20 cellular contexts compared by ENCODE assay signal in genomic region chr2:235938611-235939010, GRCh38.
DNase-seq lines count a peak whose midpoint lies in the region; ATAC-seq and TF ChIP-seq lines count a peak whose summit lies in the region.
"Had no signal": no experiment of that assay in that cellular context is flagged by ENCODE, and none has a peak within 500 bp of the region (broad histone marks: within the 10 kb centered on the region; RNA-seq: fewer than 3 reads in every experiment).

No MANE protein-coding gene starts in this region.

- CTCF ChIA-PET in activated naive CD4-positive, alpha-beta T cell treated with anti-CD3 and anti-CD28 coated beads, Interleukin-2, amount 10 ng/mL, durations not matched to agents 7 days and 5 days (lab: Charles Lee), result no interaction called here

- ATAC-seq in HG03520 (IDR thresholded peaks at IDR 0.05; ENCODE audit: unreplicated experiment), result no peak
- ATAC-seq: GM12878 had no signal

- H3K27ac Mint-ChIP-seq in activated naive CD4-positive, alpha-beta T cell treated with anti-CD3 and anti-CD28 coated beads, Interleukin-2, amount 50 U/mL, for 24 hours, result peak overlapping the region; percentile 20
- no peak overlapping the region for H3K27ac Mint-ChIP-seq in activated naive CD4-positive, alpha-beta T cell treated with anti-CD3 and anti-CD28 coated beads, Interleukin-2, amount 10 ng/mL, durations not matched to agents 7 days and 5 days
- peak overlapping the region; percentile 17 for H3K27ac Mint-ChIP-seq in osteocyte (ENCODE audit: unreplicated experiment)
- H3K27ac Mint-ChIP-seq: CD14-positive monocyte; CD4-positive, alpha-beta T cell; CD8-positive, alpha-beta memory T cell had no signal

- H3K27me3 Mint-ChIP-seq in activated naive CD4-positive, alpha-beta T cell treated with anti-CD3 and anti-CD28 coated beads, Interleukin-2, amount 50 U/mL, for 24 hours, result peaks cover 2% of the 10 kb centered on the region
- no peaks in the 10 kb centered on the region for H3K27me3 Mint-ChIP-seq in activated naive CD4-positive, alpha-beta T cell treated with anti-CD3 and anti-CD28 coated beads, Interleukin-2, amount 10 ng/mL, durations not matched to agents 7 days and 5 days
- no peaks in the 10 kb centered on the region for H3K27me3 Mint-ChIP-seq in osteocyte (ENCODE audit: unreplicated experiment)

- TF ChIP-seq CTCF in osteocyte (IDR thresholded peaks at IDR 0.05), result no peak

- no peak overlapping the region for H3K4me3 Mint-ChIP-seq in activated naive CD4-positive, alpha-beta T cell treated with anti-CD3 and anti-CD28 coated beads, Interleukin-2, amount 50 U/mL, for 24 hours
- no peak overlapping the region for H3K4me3 Mint-ChIP-seq in activated naive CD4-positive, alpha-beta T cell treated with anti-CD3 and anti-CD28 coated beads, Interleukin-2, amount 10 ng/mL, durations not matched to agents 7 days and 5 days
- H3K4me3 Mint-ChIP-seq in osteocyte (ENCODE audit: unreplicated experiment), result no peak overlapping the region
- H3K4me3 Mint-ChIP-seq: CD14-positive monocyte; CD4-positive, alpha-beta T cell; CD8-positive, alpha-beta memory T cell had no signal

- H3K4me1 Mint-ChIP-seq in activated naive CD4-positive, alpha-beta T cell treated with anti-CD3 and anti-CD28 coated beads, Interleukin-2, amount 50 U/mL, for 24 hours, result no peaks in the 10 kb centered on the region
- H3K4me1 Mint-ChIP-seq in activated naive CD4-positive, alpha-beta T cell treated with anti-CD3 and anti-CD28 coated beads, Interleukin-2, amount 10 ng/mL, durations not matched to agents 7 days and 5 days, result no peaks in the 10 kb centered on the region
- peaks cover 64% of the 10 kb centered on the region for H3K4me1 Mint-ChIP-seq in osteocyte (ENCODE audit: unreplicated experiment)
- H3K4me1 Mint-ChIP-seq: CD14-positive monocyte; CD8-positive, alpha-beta memory T cell had no signal

- H3K9me3 Mint-ChIP-seq in activated naive CD4-positive, alpha-beta T cell treated with anti-CD3 and anti-CD28 coated beads, Interleukin-2, amount 50 U/mL, for 24 hours, result no peaks in the 10 kb centered on the region
- H3K9me3 Mint-ChIP-seq in activated naive CD4-positive, alpha-beta T cell treated with anti-CD3 and anti-CD28 coated beads, Interleukin-2, amount 10 ng/mL, durations not matched to agents 7 days and 5 days, result peaks cover 8% of the 10 kb centered on the region
- H3K9me3 Mint-ChIP-seq in osteocyte (ENCODE audit: unreplicated experiment), result peaks cover 8% of the 10 kb centered on the region

- no peak for DNase-seq in activated naive CD4-positive, alpha-beta T cell treated with anti-CD3 and anti-CD28 coated beads, Interleukin-2, amount 10 ng/mL, durations not matched to agents 7 days and 5 days
- DNase-seq in mesenteric fat pad (ENCODE audit: low spot score), result peak; percentile 67
- no peak for DNase-seq in osteocyte (ENCODE audit: extremely low spot score, unreplicated experiment)
- DNase-seq in putamen (ENCODE audit: low spot score), result no peak
- DNase-seq: 8988T; ACHN; AML-193; CD4-positive, alpha-beta T cell; CD8-positive, alpha-beta memory T cell; DMS 273 treated with DMSO at 0.1 percent for 48 hours; DMS79; EL; GDM1; GM23248; H7; HCEC 1CT had no signal

- H3K36me3 Mint-ChIP-seq in activated naive CD4-positive, alpha-beta T cell treated with anti-CD3 and anti-CD28 coated beads, Interleukin-2, amount 50 U/mL, for 24 hours, result no peaks in the 10 kb centered on the region
- no peaks in the 10 kb centered on the region for H3K36me3 Mint-ChIP-seq in activated naive CD4-positive, alpha-beta T cell treated with anti-CD3 and anti-CD28 coated beads, Interleukin-2, amount 10 ng/mL, durations not matched to agents 7 days and 5 days
- H3K36me3 Mint-ChIP-seq in osteocyte (ENCODE audit: unreplicated experiment), result peaks cover 21% of the 10 kb centered on the region
- H3K36me3 Mint-ChIP-seq: CD14-positive monocyte had no signal
